In genomic region chr9:33295571-33295970, GRCh38 we compare ENCODE assay signal across 14 cellular contexts. TPM values are rescaled to one million over a fixed set of nuclear protein-coding genes. Genes with fewer than 3 reads are reported as not detected.
A peak's percentile ranks its signal among the peaks of the same experiment; 100 is the strongest.
DNase-seq lines count a peak whose midpoint lies in the region; ATAC-seq, FAIRE-seq and TF ChIP-seq lines count a peak whose summit lies in the region.
"Had no signal": no experiment of that assay in that cellular context is flagged by ENCODE, and none has a peak within 500 bp of the region (broad histone marks: within the 10 kb centered on the region; RNA-seq: fewer than 3 reads in every experiment).

No MANE protein-coding gene starts in this region.

- peak; percentile 27 for ATAC-seq in GM19397 (IDR thresholded peaks at IDR 0.05; ENCODE audit: unreplicated experiment)
- peak; percentile 48 for ATAC-seq in HG03159 (IDR thresholded peaks at IDR 0.05; ENCODE audit: unreplicated experiment)
- ATAC-seq: sciatic nerve had no signal

- H3K4me1 Mint-ChIP-seq in activated naive CD8-positive, alpha-beta T cell (ENCODE audit: low read depth): peaks cover 89% of the 10 kb centered on the region

- no peaks in the 10 kb centered on the region for H3K9me3 ChIP-seq in Peyer's patch
- H3K9me3 ChIP-seq: esophagus muscularis mucosa, left ventricle myocardium inferior, stomach had no signal

- no peak for TF ChIP-seq POLR2A in GM12892 (IDR thresholded peaks at IDR 0.05; ENCODE audit: low read depth, low read length)
- TF ChIP-seq POLR2A in Peyer's patch (IDR thresholded peaks at IDR 0.05): no peak

- peaks cover 0 to 48% (median 0%) of the 10 kb centered on the region in 3 donors for H3K36me3 ChIP-seq in Peyer's patch

- H3K9me3 Mint-ChIP-seq in activated naive CD8-positive, alpha-beta T cell (ENCODE audit: low read depth): no peaks in the 10 kb centered on the region

- peaks cover 0 to 81% (median 31%) of the 10 kb centered on the region in 4 donors for H3K4me1 ChIP-seq in Peyer's patch

- H3K27ac Mint-ChIP-seq in activated naive CD8-positive, alpha-beta T cell: peak overlapping the region; percentile 46

- H3K4me3 Mint-ChIP-seq in activated naive CD8-positive, alpha-beta T cell: peak overlapping the region; percentile 40

- no peaks in the 10 kb centered on the region for H3K27me3 ChIP-seq in Peyer's patch
- H3K27me3 ChIP-seq: esophagus muscularis mucosa, stomach had no signal

- TF ChIP-seq CTCF in Peyer's patch (IDR thresholded peaks at IDR 0.05): no peak

- FAIRE-seq in GM12892 (lab: Jason Lieb, UNC): peak; percentile 85
- FAIRE-seq: G401.6 had no signal

- H3K27ac ChIP-seq in Peyer's patch: peak overlapping the region in 2 of 4 donors; percentile 51 to 71
- H3K27ac ChIP-seq: esophagus muscularis mucosa, left ventricle myocardium inferior had no signal

- H3K4me3 ChIP-seq in Peyer's patch: no peak overlapping the region
- H3K4me3 ChIP-seq: esophagus muscularis mucosa, left ventricle myocardium inferior, stomach had no signal

- no peaks in the 10 kb centered on the region for H3K27me3 Mint-ChIP-seq in activated naive CD8-positive, alpha-beta T cell

- DNase-seq in GM12892 (ENCODE audit: insufficient read length): no peak
- DNase-seq in mucosa of gallbladder (ENCODE audit: low spot score): no peak
- no peak for DNase-seq in HK-2 (ENCODE audit: unreplicated experiment)
- no peak for DNase-seq in amygdala (lab: John Stamatoyannopoulos, UW)
- DNase-seq in Peyer's patch: no peak
- DNase-seq: amniotic stem cell, left ventricle myocardium inferior, stomach had no signal

- peaks cover 37% of the 10 kb centered on the region for H3K36me3 Mint-ChIP-seq in activated naive CD8-positive, alpha-beta T cell

RNA-seq across cellular contexts. Expression of gene NFX1, which starts 5.3 kb away (rescaled TPM):
- polyA plus RNA-seq in GM12892 (2012; ENCODE audit: missing spikeins): 26.2 TPM
- total RNA-seq in mucosa of gallbladder (30.1 TPM), Peyer's patch (100 to 1,000 TPM in 1 of 4 donors, 10 to 100 TPM in 3; 35.2 to 101 (median 59.6) TPM)

RNA-seq across cellular contexts. Expression of gene CHMP5, which starts 30.7 kb away (rescaled TPM):
- polyA plus RNA-seq in GM12892 (2012; ENCODE audit: missing spikeins): 98.6 TPM
- total RNA-seq in mucosa of gallbladder: 73.0 TPM
- 10 to 100 TPM; 42.9 to 78.8 (median 60.8) TPM for total RNA-seq in Peyer's patch

RNA-seq across cellular contexts. Expression of gene BAG1, which starts 31.1 kb away (rescaled TPM):
- 56.9 TPM for polyA plus RNA-seq in GM12892 (2012; ENCODE audit: missing spikeins)
- total RNA-seq in mucosa of gallbladder (92.5 TPM), Peyer's patch (10 to 100 TPM; 36.2 to 61.1 (median 56.4) TPM)

RNA-seq across cellular contexts. Expression of gene SPINK4, which starts 55.6 kb away (rescaled TPM):
- polyA plus RNA-seq in GM12892 (2012; ENCODE audit: missing spikeins): not detected
- total RNA-seq in mucosa of gallbladder (2.5 TPM), Peyer's patch (100 to 1,000 TPM; 106 to 639 (median 276) TPM)
- total RNA-seq: esophagus muscularis mucosa, left ventricle myocardium inferior, sciatic nerve had no signal
